In the genomic region with DNA sequence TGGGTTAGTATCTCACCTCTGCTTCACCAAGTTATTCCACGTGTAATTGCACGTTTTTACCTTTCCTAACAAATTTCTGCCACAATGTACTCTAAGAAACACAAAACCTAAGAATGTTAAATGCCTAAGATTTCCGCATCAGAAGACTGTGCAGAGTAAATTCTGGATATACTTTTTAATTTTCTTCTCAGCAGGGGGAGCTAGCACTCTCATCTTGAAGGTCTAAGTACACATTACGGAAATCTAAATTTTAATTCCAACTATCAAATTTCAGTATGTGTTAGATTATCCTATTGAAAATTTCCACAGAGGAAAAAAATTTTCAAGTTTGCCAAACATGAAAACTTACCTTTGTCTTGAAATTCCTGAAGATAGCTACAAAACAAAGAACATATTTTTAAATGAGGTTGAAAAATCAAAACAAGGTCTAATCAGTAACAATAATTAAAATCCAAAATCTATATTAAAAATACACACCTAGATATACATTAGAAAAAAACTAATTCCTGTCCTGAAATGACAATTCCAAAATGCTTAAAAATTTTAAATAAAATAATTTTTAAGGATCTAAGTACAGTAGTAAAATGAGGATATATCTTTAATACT, we compare ENCODE assay signal across 9 cellular contexts. TPM values are rescaled to one million over a fixed set of nuclear protein-coding genes. Genes with fewer than 3 reads are reported as not detected.
DNase-seq lines count a peak whose midpoint lies in the region; ATAC-seq and TF ChIP-seq lines count a peak whose summit lies in the region.
"Had no signal": no experiment of that assay in that cellular context is flagged by ENCODE, and none has a peak within 500 bp of the region (broad histone marks: within the 10 kb centered on the region; RNA-seq: fewer than 3 reads in every experiment).

No MANE protein-coding gene starts in this region.

- H3K27ac ChIP-seq in C4-2B (no peak overlapping the region), HL-60 (replicated peaks) (no peak overlapping the region)
- H3K27ac ChIP-seq: epithelial cell of prostate had no signal

- H3K27me3 ChIP-seq in HL-60 (ENCODE audit: insufficient read depth, poor library complexity, severe bottlenecking) = no peaks in the 10 kb centered on the region

- H3K4me3 ChIP-seq in HL-60 (replicated peaks; ENCODE audit: insufficient read depth, low read length) (no peak overlapping the region), fibroblast of the aortic adventitia (ENCODE audit: low read depth, low read length) (no peak overlapping the region), retinal pigment epithelial cell (ENCODE audit: low read length) (no peak overlapping the region)

- DNase-seq in HL-60 (ENCODE audit: low read depth in 1 of 2, low spot score in 1 of 2) (no peak), SK-MEL-5 (ENCODE audit: low read depth, low spot score) (peak; percentile 79), fibroblast of the aortic adventitia (ENCODE audit: low read depth) (peak; percentile 78), retinal pigment epithelial cell (ENCODE audit: low read depth) (peak; percentile 2)
- no peak for DNase-seq in activated CD8-positive, alpha-beta memory T cell treated with anti-CD3 and anti-CD28 coated beads, Interleukin-2, amount 50 U/mL, for 4 hours

- ATAC-seq in GM19328 (IDR thresholded peaks at IDR 0.05; ENCODE audit: unreplicated experiment) (no peak), GM21825 (IDR thresholded peaks at IDR 0.05; ENCODE audit: unreplicated experiment) (no peak)

- in situ Hi-C loops in SK-MEL-5 (cut with HindIII; ENCODE audit: low pct_unique_long_range_greater_than_20kb, low sequenced_read_pairs) = loop anchor here (10.0 kb wide), 1 partner anchor 271 kb away; no protein-coding TSS in a partner anchor

- TF ChIP-seq CTCF in C4-2B (conservative IDR thresholded peaks at IDR 0.05) (peak; percentile 82), HL-60 (IDR thresholded peaks at IDR 0.05; ENCODE audit: insufficient read depth, low read length) (peak; percentile 3), fibroblast of the aortic adventitia (IDR thresholded peaks at IDR 0.05; ENCODE audit: insufficient read depth, low read length) (peak; percentile 61), retinal pigment epithelial cell (conservative IDR thresholded peaks at IDR 0.05; ENCODE audit: low read depth, low read length) (peak; percentile 61)

RNA-seq across cellular contexts. Expression of a gene that starts 10.5 kb away (rescaled TPM):
- 37.1 and 41.8 TPM in 2 replicates for total RNA-seq in SK-MEL-5 (2014; rRNA removed; shearing (Covaris generic))
- 26.6 and 32.6 TPM in 2 replicates for polyA plus RNA-seq in SK-MEL-5 (2015; cell fraction: cytosol; rRNA removed)
- polyA plus RNA-seq in SK-MEL-5 (2015; cell fraction: nucleus; rRNA removed) = 12.7 and 12.8 TPM in 2 replicates
- 13.6 and 18.8 TPM in 2 replicates for total RNA-seq in fibroblast of the aortic adventitia (ENCODE audit: low replicate concordance)

Comparison
In these comparisons a context has a peak if more than half of its experiments do, and no peak if none do; other contexts are left out.
1. CTCF ChIP-seq: peak in every context shown above with its lines; median percentile 82 in C4-2B; 61 in fibroblast of the aortic adventitia; 61 in retinal pigment epithelial cell; 3 in HL-60.
2. DNase-seq: peak in SK-MEL-5 (single experiment), fibroblast of the aortic adventitia (single experiment) and retinal pigment epithelial cell (single experiment); none in HL-60 (0 of 2) and activated CD8-positive, alpha-beta memory T cell treated with anti-CD3 and anti-CD28 coated beads, Interleukin-2, amount 50 U/mL, for 4 hours (single experiment).